Comparison of ENCODE assay signal across 10 cellular contexts in the genomic region with DNA sequence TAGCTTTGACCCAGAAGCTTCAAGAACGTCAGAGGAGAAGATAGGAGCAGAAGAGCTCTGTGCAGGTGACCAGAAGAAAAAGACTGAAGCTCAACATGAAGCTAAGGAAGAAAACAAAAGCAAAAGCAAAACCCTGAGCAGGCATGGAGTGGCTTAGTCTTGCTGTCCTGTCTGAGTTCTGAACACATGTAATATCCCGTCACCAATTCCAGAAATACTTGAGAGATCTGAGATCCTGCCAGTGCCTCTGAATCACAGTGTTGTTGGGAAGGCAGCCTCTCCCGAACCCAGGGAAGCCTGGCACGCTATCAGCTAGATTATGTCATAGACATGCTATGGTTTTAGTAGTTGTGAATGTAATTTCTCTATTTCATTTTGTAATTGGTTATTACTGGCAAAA.
DNase-seq lines count a peak whose midpoint lies in the region; ATAC-seq and TF ChIP-seq lines count a peak whose summit lies in the region.
"Had no signal": no experiment of that assay in that cellular context is flagged by ENCODE, and none has a peak within 500 bp of the region (broad histone marks: within the 10 kb centered on the region; RNA-seq: fewer than 3 reads in every experiment).

No MANE protein-coding gene starts in this region.

- H3K4me3 ChIP-seq in MG63 = no peak overlapping the region
- no peak overlapping the region for H3K4me3 ChIP-seq in fibroblast of pulmonary artery (replicated peaks; ENCODE audit: low read depth, low read length)

- TF ChIP-seq CTCF in fibroblast of pulmonary artery (IDR thresholded peaks at IDR 0.05; ENCODE audit: low read length, missing control alignments) = no peak

- H3K36me3 ChIP-seq in MG63 = no peaks in the 10 kb centered on the region

- peaks cover 3% of the 10 kb centered on the region; the same call in 1 of the 2 replicates for H3K9me3 ChIP-seq in MG63

- DNase-seq in MG63 (peak; percentile 96), fibroblast of pulmonary artery (ENCODE audit: low read depth) (peak; percentile 56), posterior cingulate gyrus (peak in 7 of 10 donors; percentile 43 to 89 (median 52)), NOMO-1 treated with DMSO at 0.1 percent for 48 hours (lab: John Stamatoyannopoulos, UW; ENCODE audit: unreplicated experiment) (no peak)
- no peak for DNase-seq in stimulated activated CD4-positive, alpha-beta T cell treated with anti-CD3 and anti-CD28 coated beads, Interleukin-1b, Interleukin-23, amount 100 ng/mL, for 48 hours
- no peak for DNase-seq in activated CD4-positive, alpha-beta T cell treated with anti-CD3 and anti-CD28 coated beads, Interleukin-2, amount 50 U/mL, for 1 hour
- DNase-seq: NCI-H446 had no signal

- H3K27me3 ChIP-seq in MG63 = peaks cover 18% of the 10 kb centered on the region

- intact Hi-C loops in posterior cingulate gyrus (cut with DNase I) = no loop called here

- peak; percentile 69 for ATAC-seq in GM18511 (IDR thresholded peaks at IDR 0.05; ENCODE audit: unreplicated experiment)
- no peak for ATAC-seq in HG03108 (IDR thresholded peaks at IDR 0.05; ENCODE audit: unreplicated experiment)
- ATAC-seq: stimulated activated memory B cell treated with anti-CD40 and anti-IgM and Interleukin-4, amounts not matched to agents 10 μg/mL and 1 μg/mL and 100 μg/mL, for 72 hours had no signal

Comparison
In these comparisons a context has a peak if more than half of its experiments do, and no peak if none do; other contexts are left out.
1. DNase-seq: peak in MG63 (single experiment), fibroblast of pulmonary artery (single experiment) and posterior cingulate gyrus (7 of 10); none in stimulated activated CD4-positive, alpha-beta T cell treated with anti-CD3 and anti-CD28 coated beads, Interleukin-1b, Interleukin-23, amount 100 ng/mL, for 48 hours (single experiment), activated CD4-positive, alpha-beta T cell treated with anti-CD3 and anti-CD28 coated beads, Interleukin-2, amount 50 U/mL, for 1 hour (single experiment) and NOMO-1 treated with DMSO at 0.1 percent for 48 hours (single experiment).